ENCODE assay signal across 30 cellular contexts in the genomic region with DNA sequence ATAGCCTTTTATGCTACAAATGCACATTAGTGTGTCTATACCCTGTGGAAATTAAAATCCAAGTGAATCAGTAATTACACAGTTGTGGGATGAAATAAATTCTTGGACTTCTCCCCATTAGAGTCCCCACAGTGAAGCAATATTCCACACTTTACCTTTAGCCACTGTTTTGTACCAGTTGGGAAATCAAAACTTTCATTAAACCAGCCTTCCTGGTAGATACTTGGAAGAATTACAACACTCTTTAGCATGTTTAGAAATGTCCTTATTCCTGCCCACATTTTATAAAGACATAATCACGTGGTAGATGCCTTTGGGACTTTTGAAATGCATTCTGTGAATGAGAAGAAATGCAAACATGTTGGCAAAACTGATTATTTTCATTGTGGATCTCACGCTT.
"Had no signal": no experiment of that assay in that cellular context is flagged by ENCODE, and none has a peak within 500 bp of the region (broad histone marks: within the 10 kb centered on the region; RNA-seq: fewer than 3 reads in every experiment).

No MANE protein-coding gene starts in this region.

- H3K4me1 Mint-ChIP-seq: activated B cell treated with CpG ODN at 0.5 μM for 24 hours; activated CD4-positive, alpha-beta T cell treated with anti-CD3 and anti-CD28 coated beads for 36 hours; naive thymus-derived CD8-positive, alpha-beta T cell; neural progenitor cell had no signal

- H3K9me3 ChIP-seq: gastroesophageal sphincter, sigmoid colon, spleen, thoracic aorta, upper lobe of left lung had no signal

- H3K27ac ChIP-seq: gastroesophageal sphincter, neural progenitor cell, sigmoid colon, spleen, thoracic aorta had no signal

- H3K36me3 ChIP-seq: gastroesophageal sphincter, neural progenitor cell, sigmoid colon, spleen, thoracic aorta, upper lobe of left lung had no signal

- H3K27ac Mint-ChIP-seq: activated B cell treated with CpG ODN at 0.5 μM for 24 hours; activated CD4-positive, alpha-beta T cell treated with anti-CD3 and anti-CD28 coated beads for 36 hours; activated naive CD8-positive, alpha-beta T cell; activated T-helper 2 cell treated with anti-CD3 and anti-CD28 coated beads, Interferon-gamma antibody, Interleukin-2, Interleukin-4, amounts not matched to agents 10 μg/mL and 5 μg/mL and 100 μg/mL, durations not matched to agents 14 hours and 24 hours and 36 hours; mesothelial cell of epicardium; neural progenitor cell; progenitor cell of endocrine pancreas had no signal

- DNase-seq: activated B cell treated with CpG ODN at 0.5 μM for 24 hours; activated CD4-positive, alpha-beta T cell treated with anti-CD3 and anti-CD28 coated beads for 36 hours; activated CD4-positive, alpha-beta T cell treated with anti-CD3 and anti-CD28 coated beads, Interleukin-2, amount 50 U/mL, for 48 hours; activated CD8-positive, alpha-beta memory T cell treated with anti-CD3 and anti-CD28 coated beads, Interleukin-2, amount 50 U/mL, for 48 hours; activated naive CD4-positive, alpha-beta T cell; activated T-cell treated with anti-CD3 and anti-CD28 coated beads, Interleukin-2, amount 50 U/mL, for 4 hours; amniotic stem cell; cerebellar nuclear complex; cortex of kidney; erythroblast; head of caudate nucleus; hypothalamus; left ventricle myocardium superior; mammary epithelial cell; naive thymus-derived CD8-positive, alpha-beta T cell; retina; sigmoid colon; spleen; stimulated activated CD4-positive, alpha-beta T cell treated with anti-CD3 and anti-CD28 coated beads, Interleukin-4, amount 100 ng/mL, for 1 hour; stimulated activated naive CD4-positive, alpha-beta T cell; T1000; upper lobe of left lung had no signal

- H3K4me1 ChIP-seq: neural progenitor cell, sigmoid colon had no signal

- H3K4me3 ChIP-seq: gastroesophageal sphincter, neural progenitor cell, sigmoid colon, spleen, thoracic aorta had no signal

- H3K4me3 Mint-ChIP-seq: activated B cell treated with CpG ODN at 0.5 μM for 24 hours; activated CD4-positive, alpha-beta T cell treated with anti-CD3 and anti-CD28 coated beads for 36 hours; activated naive CD8-positive, alpha-beta T cell; activated T-cell treated with anti-CD3 and anti-CD28 coated beads, Interleukin-2, amount 50 U/mL, for 4 hours; mesothelial cell of epicardium; naive thymus-derived CD8-positive, alpha-beta T cell; neural progenitor cell had no signal

- H3K36me3 Mint-ChIP-seq: activated naive CD8-positive, alpha-beta T cell; mesothelial cell of epicardium; naive thymus-derived CD8-positive, alpha-beta T cell; neural progenitor cell had no signal

- H3K27me3 ChIP-seq: gastroesophageal sphincter, neural progenitor cell, sigmoid colon, upper lobe of left lung had no signal

- FAIRE-seq: endometrium had no signal

- ATAC-seq: activated CD4-positive, alpha-beta T cell treated with anti-CD3 and anti-CD28 coated beads for 36 hours; activated T-cell treated with anti-CD3 and anti-CD28 coated beads, Interleukin-2, amount 50 U/mL, for 4 hours; gastroesophageal sphincter; left ventricle myocardium superior; naive thymus-derived CD8-positive, alpha-beta T cell had no signal

- H3K27me3 Mint-ChIP-seq: progenitor cell of endocrine pancreas had no signal

- H3K9me3 Mint-ChIP-seq: activated B cell treated with CpG ODN at 0.5 μM for 24 hours; activated T-cell treated with anti-CD3 and anti-CD28 coated beads, Interleukin-2, amount 50 U/mL, for 4 hours; activated T-helper 2 cell treated with anti-CD3 and anti-CD28 coated beads, Interferon-gamma antibody, Interleukin-2, Interleukin-4, amounts not matched to agents 10 μg/mL and 5 μg/mL and 100 μg/mL, durations not matched to agents 14 hours and 24 hours and 36 hours; naive thymus-derived CD8-positive, alpha-beta T cell; neural progenitor cell had no signal
